8 cellular contexts compared by ENCODE assay signal in genomic region chr17:2089021-2089422, GRCh38. TPM values are rescaled to one million over a fixed set of nuclear protein-coding genes. Genes with fewer than 3 reads are reported as not detected.
DNase-seq lines count a peak whose midpoint lies in the region; ATAC-seq lines count a peak whose summit lies in the region.

No MANE protein-coding gene starts in this region.

- peak; percentile 53 for DNase-seq in activated T-cell treated with anti-CD3 and anti-CD28 coated beads, Interleukin-2, amount 50 U/mL, for 24 hours
- no peak for DNase-seq in activated T-cell treated with anti-CD3 and anti-CD28 coated beads, Interleukin-2, amount 50 U/mL, for 1 hour
- DNase-seq in activated naive CD8-positive, alpha-beta T cell treated with anti-CD3 and anti-CD28 coated beads, Interleukin-2, amount 10 ng/mL, durations not matched to agents 7 days and 5 days, result no peak
- no peak for DNase-seq in iPS-NIHi11 (ENCODE audit: low spot score)
- DNase-seq in nucleus accumbens (lab: John Stamatoyannopoulos, UW), result no peak
- DNase-seq in NCI-H446 (lab: John Stamatoyannopoulos, UW), result no peak

- peak overlapping the region; percentile 66 for H3K9ac ChIP-seq in muscle layer of colon (ENCODE audit: low read length)

- peaks cover 54% of the 10 kb centered on the region for H3K36me3 Mint-ChIP-seq in activated T-cell treated with anti-CD3 and anti-CD28 coated beads, Interleukin-2, amount 50 U/mL, for 24 hours (ENCODE audit: low read depth)
- peaks cover 31% of the 10 kb centered on the region for H3K36me3 Mint-ChIP-seq in activated naive CD8-positive, alpha-beta T cell treated with anti-CD3 and anti-CD28 coated beads, Interleukin-2, amount 10 ng/mL, durations not matched to agents 7 days and 5 days

- peaks cover 64% of the 10 kb centered on the region for H3K4me1 ChIP-seq in muscle layer of colon (ENCODE audit: insufficient read depth, low read length)

- peaks cover 81% of the 10 kb centered on the region for H3K4me1 Mint-ChIP-seq in activated T-cell treated with anti-CD3 and anti-CD28 coated beads, Interleukin-2, amount 50 U/mL, for 24 hours (ENCODE audit: low read depth)
- peaks cover 71% of the 10 kb centered on the region for H3K4me1 Mint-ChIP-seq in activated naive CD8-positive, alpha-beta T cell treated with anti-CD3 and anti-CD28 coated beads, Interleukin-2, amount 10 ng/mL, durations not matched to agents 7 days and 5 days

- H3K27me3 Mint-ChIP-seq in activated T-cell treated with anti-CD3 and anti-CD28 coated beads, Interleukin-2, amount 50 U/mL, for 24 hours, result no peaks in the 10 kb centered on the region
- H3K27me3 Mint-ChIP-seq in activated naive CD8-positive, alpha-beta T cell treated with anti-CD3 and anti-CD28 coated beads, Interleukin-2, amount 10 ng/mL, durations not matched to agents 7 days and 5 days, result no peaks in the 10 kb centered on the region

- no peaks in the 10 kb centered on the region for H3K27me3 ChIP-seq in muscle layer of colon (ENCODE audit: control insufficient read depth in 1 of 2, insufficient read depth in 2 of 2, low read length in 2 of 2)

- peak overlapping the region; percentile 37 to 65 for H3K4me3 ChIP-seq in muscle layer of colon (ENCODE audit: low read depth in 1 of 2, low read length in 2 of 2)

- H3K27ac ChIP-seq in muscle layer of colon (ENCODE audit: low read depth, low read length), result peak overlapping the region; percentile 79

- peak overlapping the region; percentile 84 for H3K4me3 Mint-ChIP-seq in activated T-cell treated with anti-CD3 and anti-CD28 coated beads, Interleukin-2, amount 50 U/mL, for 24 hours
- H3K4me3 Mint-ChIP-seq in activated naive CD8-positive, alpha-beta T cell treated with anti-CD3 and anti-CD28 coated beads, Interleukin-2, amount 10 ng/mL, durations not matched to agents 7 days and 5 days, result peak overlapping the region; percentile 90

- ATAC-seq in HG03103 (IDR thresholded peaks at IDR 0.05; ENCODE audit: low read depth, unreplicated experiment), result peak; percentile 14
- peak; percentile 18 for ATAC-seq in activated naive CD8-positive, alpha-beta T cell treated with anti-CD3 and anti-CD28 coated beads, Interleukin-2, amount 10 ng/mL, durations not matched to agents 7 days and 5 days (ENCODE audit: low read depth)

- POLR2A ChIA-PET in activated naive CD8-positive, alpha-beta T cell treated with anti-CD3 and anti-CD28 coated beads, Interleukin-2, amount 10 ng/mL, durations not matched to agents 7 days and 5 days (lab: Charles Lee), result interaction anchor here (0.6 to 1.9 kb wide), 13 partner anchors 13 to 373 kb away, joined by 3 to 6 read pairs (median 3); partner anchors contain the start of gene TSR1

- no peaks in the 10 kb centered on the region for H3K9me3 Mint-ChIP-seq in activated T-cell treated with anti-CD3 and anti-CD28 coated beads, Interleukin-2, amount 50 U/mL, for 24 hours
- H3K9me3 Mint-ChIP-seq in activated naive CD8-positive, alpha-beta T cell treated with anti-CD3 and anti-CD28 coated beads, Interleukin-2, amount 10 ng/mL, durations not matched to agents 7 days and 5 days, result no peaks in the 10 kb centered on the region

- peak overlapping the region; percentile 95 for H3K27ac Mint-ChIP-seq in activated T-cell treated with anti-CD3 and anti-CD28 coated beads, Interleukin-2, amount 50 U/mL, for 24 hours
- H3K27ac Mint-ChIP-seq in activated naive CD8-positive, alpha-beta T cell treated with anti-CD3 and anti-CD28 coated beads, Interleukin-2, amount 10 ng/mL, durations not matched to agents 7 days and 5 days, result peak overlapping the region; percentile 97

- no peaks in the 10 kb centered on the region for H3K9me3 ChIP-seq in muscle layer of colon (ENCODE audit: low read length)

- H3K36me3 ChIP-seq in muscle layer of colon (ENCODE audit: insufficient read depth, low read length), result peaks cover 9% of the 10 kb centered on the region

RNA-seq across cellular contexts. Expression of gene HIC1, which starts 34.1 kb away (rescaled TPM):
- 10 to 100 TPM; 62.1 to 64.3 TPM for total RNA-seq in activated naive CD8-positive, alpha-beta T cell treated with anti-CD3 and anti-CD28 coated beads, Interleukin-2, amount 10 ng/mL, durations not matched to agents 7 days and 5 days

RNA-seq across cellular contexts. Expression of gene OVCA2, which starts 47.2 kb away (rescaled TPM):
- 10 to 100 TPM; 32.0 to 35.5 TPM for total RNA-seq in activated naive CD8-positive, alpha-beta T cell treated with anti-CD3 and anti-CD28 coated beads, Interleukin-2, amount 10 ng/mL, durations not matched to agents 7 days and 5 days

RNA-seq across cellular contexts. Expression of gene DPH1, which starts 59.1 kb away (rescaled TPM):
- total RNA-seq in activated naive CD8-positive, alpha-beta T cell treated with anti-CD3 and anti-CD28 coated beads, Interleukin-2, amount 10 ng/mL, durations not matched to agents 7 days and 5 days, result 10 to 100 TPM; 45.7 to 46.4 TPM
